Comparison of ENCODE assay signal across 8 cellular contexts in genomic region chr21:29300547-29301138, GRCh38. TPM values are rescaled to one million over a fixed set of nuclear protein-coding genes. Genes with fewer than 3 reads are reported as not detected.
A peak's percentile ranks its signal among the peaks of the same experiment; 100 is the strongest.
DNase-seq lines count a peak whose midpoint lies in the region; ATAC-seq and TF ChIP-seq lines count a peak whose summit lies in the region.

No MANE protein-coding gene starts in this region.

- ATAC-seq in CD8-positive, alpha-beta T cell: peak; percentile 12
- ATAC-seq in GM19351 (IDR thresholded peaks at IDR 0.05; ENCODE audit: unreplicated experiment): peak; percentile 71
- ATAC-seq in HG03342 (IDR thresholded peaks at IDR 0.05; ENCODE audit: unreplicated experiment): peak; percentile 65
- no peak for ATAC-seq in right lobe of liver

- no peaks in the 10 kb centered on the region for H3K36me3 ChIP-seq in CD8-positive, alpha-beta T cell (ENCODE audit: insufficient read depth, low read length)
- no peaks in the 10 kb centered on the region for H3K36me3 ChIP-seq in right lobe of liver

- H3K9me3 Mint-ChIP-seq in CD8-positive, alpha-beta T cell: no peaks in the 10 kb centered on the region
- H3K9me3 Mint-ChIP-seq in activated naive CD8-positive, alpha-beta T cell (ENCODE audit: low read depth): peaks cover 7% of the 10 kb centered on the region

- H3K4me1 Mint-ChIP-seq in CD8-positive, alpha-beta T cell (ENCODE audit: low read depth): peaks cover 70% of the 10 kb centered on the region
- peaks cover 76% of the 10 kb centered on the region for H3K4me1 Mint-ChIP-seq in activated naive CD8-positive, alpha-beta T cell (ENCODE audit: low read depth)

- no peak for TF ChIP-seq POLR2A in right lobe of liver (IDR thresholded peaks at IDR 0.05)

- no peak for DNase-seq in CD8-positive, alpha-beta T cell
- DNase-seq in right lobe of liver: no peak
- no peak for DNase-seq in NCI-H446 (lab: John Stamatoyannopoulos, UW)
- no peak for DNase-seq in ecto neural progenitor cell (ENCODE audit: low spot score)
- no peak for DNase-seq in NCI-H1048 (lab: John Stamatoyannopoulos, UW)

- H3K4me3 ChIP-seq in CD8-positive, alpha-beta T cell (ENCODE audit: low read depth, low read length): no peak overlapping the region
- peak overlapping the region; percentile 51 to 73 (median 69) for H3K4me3 ChIP-seq in right lobe of liver

- H3K27ac ChIP-seq in CD8-positive, alpha-beta T cell (ENCODE audit: low read depth, low read length): no peak overlapping the region
- peak overlapping the region; percentile 89 to 98 (median 95) for H3K27ac ChIP-seq in right lobe of liver

- H3K36me3 Mint-ChIP-seq in CD8-positive, alpha-beta T cell: peaks cover 6% of the 10 kb centered on the region
- H3K36me3 Mint-ChIP-seq in activated naive CD8-positive, alpha-beta T cell: peaks cover 2% of the 10 kb centered on the region

- peak overlapping the region; percentile 87 for H3K4me3 Mint-ChIP-seq in CD8-positive, alpha-beta T cell
- H3K4me3 Mint-ChIP-seq in activated naive CD8-positive, alpha-beta T cell: peak overlapping the region; percentile 94

- intact Hi-C loops in CD8-positive, alpha-beta T cell (cut with DNase I, micrococcal nuclease): loop anchor here (2.0 to 5.0 kb wide), 2 partner anchors 20 to 147 kb away; no protein-coding TSS in a partner anchor
- intact Hi-C loops in right lobe of liver (cut with DNase I): no loop called here

- no peaks in the 10 kb centered on the region for H3K9me3 ChIP-seq in CD8-positive, alpha-beta T cell (ENCODE audit: low read length)
- no peaks in the 10 kb centered on the region for H3K9me3 ChIP-seq in right lobe of liver

- no peak for TF ChIP-seq CTCF in CD8-positive, alpha-beta T cell (IDR thresholded peaks at IDR 0.05)
- TF ChIP-seq CTCF in right lobe of liver (IDR thresholded peaks at IDR 0.05): no peak

- no peaks in the 10 kb centered on the region for H3K27me3 Mint-ChIP-seq in CD8-positive, alpha-beta T cell (ENCODE audit: low read depth)
- H3K27me3 Mint-ChIP-seq in activated naive CD8-positive, alpha-beta T cell: no peaks in the 10 kb centered on the region

- POLR2A ChIA-PET in CD8-positive, alpha-beta T cell (lab: Charles Lee): interaction anchor here (0.8 to 2.2 kb wide), 8 partner anchors 9 to 298 kb away, joined by 3 to 7 read pairs (median 4); partner anchors contain the start of genes CCT8 and USP16

- CTCF ChIA-PET in CD8-positive, alpha-beta T cell (lab: Charles Lee): interaction anchor here (0.9 to 2.4 kb wide), 3 partner anchors 11 to 48 kb away, joined by 3 to 11 read pairs (median 4); no protein-coding TSS in a partner anchor

- H3K27ac Mint-ChIP-seq in CD8-positive, alpha-beta T cell: peak overlapping the region; percentile 88
- peak overlapping the region; percentile 94 for H3K27ac Mint-ChIP-seq in activated naive CD8-positive, alpha-beta T cell

- 27% methylated on average over 6 of the region's 6 CpGs for WGBS in right lobe of liver (ENCODE audit: insufficient coverage, low coverage, low lambda C conversion rate, missing lambda C conversion rate)

- no peaks in the 10 kb centered on the region for H3K27me3 ChIP-seq in CD8-positive, alpha-beta T cell (ENCODE audit: insufficient read depth, low read length)
- no peaks in the 10 kb centered on the region for H3K27me3 ChIP-seq in right lobe of liver

- peaks cover 37% of the 10 kb centered on the region for H3K4me1 ChIP-seq in CD8-positive, alpha-beta T cell (ENCODE audit: insufficient read depth, low read length)
- H3K4me1 ChIP-seq in right lobe of liver: peaks cover 0 to 57% (median 20%) of the 10 kb centered on the region in 4 donors

RNA-seq across cellular contexts. Expression of gene BACH1, which starts 1.9 kb away (rescaled TPM):
- total RNA-seq in CD8-positive, alpha-beta T cell: 10 to 100 TPM; 86.3 to 88.5 TPM
- 10 to 100 TPM; 22.7 to 57.5 (median 27.2) TPM for total RNA-seq in right lobe of liver

Comparison
In these comparisons a context has a peak if more than half of its experiments do, and no peak if none do; other contexts are left out.
1. ATAC-seq: peak in CD8-positive, alpha-beta T cell (single experiment), GM19351 (single experiment) and HG03342 (single experiment); none in right lobe of liver (0 of 4).
2. intact Hi-C loops: an anchor here in CD8-positive, alpha-beta T cell (2.0 to 5.0 kb wide); none called in right lobe of liver.